14 cellular contexts compared by ENCODE assay signal in genomic region chr3:27724459-27725197, GRCh38. TPM values are rescaled to one million over a fixed set of nuclear protein-coding genes. Genes with fewer than 3 reads are reported as not detected.
A peak's percentile ranks its signal among the peaks of the same experiment; 100 is the strongest.
DNase-seq lines count a peak whose midpoint lies in the region; ATAC-seq and TF ChIP-seq lines count a peak whose summit lies in the region.
"Had no signal": no experiment of that assay in that cellular context is flagged by ENCODE, and none has a peak within 500 bp of the region (broad histone marks: within the 10 kb centered on the region; RNA-seq: fewer than 3 reads in every experiment).

No MANE protein-coding gene starts in this region.

- H4K5ac ChIP-seq in H9 (ENCODE audit: insufficient read length, low read depth, low read length), result no peak overlapping the region

- no peak overlapping the region for H3K27ac ChIP-seq in H9 (ENCODE audit: insufficient read length, low read depth, low read length)
- H3K27ac ChIP-seq in OCI-LY7 (ENCODE audit: low read depth, low read length, poor library complexity, severe bottlenecking), result no peak overlapping the region
- H3K27ac ChIP-seq: epithelial cell of prostate, KMS-11 had no signal

- H3K4ac ChIP-seq in H9 (ENCODE audit: low read depth, low read length), result no peak overlapping the region

- H4K20me1 ChIP-seq in H9 (ENCODE audit: control insufficient read depth, insufficient read depth, insufficient read length) (no peaks in the 10 kb centered on the region), OCI-LY7 (ENCODE audit: insufficient read depth, low read length) (no peaks in the 10 kb centered on the region)

- no peak overlapping the region for H2BK15ac ChIP-seq in H9 (ENCODE audit: low read depth, low read length)

- H3K9me2 ChIP-seq in OCI-LY7 (ENCODE audit: insufficient read depth, low read length), result no peaks in the 10 kb centered on the region

- H3K4me3 ChIP-seq in OCI-LY7 (ENCODE audit: low read depth, low read length, poor library complexity, severe bottlenecking), result no peak overlapping the region

- DNase-seq in T-helper 1 cell (no peak), H9 (no peak), OCI-LY7 (ENCODE audit: low spot score) (no peak), pons (ENCODE audit: low spot score) (no peak)
- DNase-seq in central memory CD8-positive, alpha-beta T cell (ENCODE audit: low spot score in 2 of 2), result no peak
- no peak for DNase-seq in naive thymus-derived CD8-positive, alpha-beta T cell
- DNase-seq: midbrain, NCI-H1105, T1000 had no signal

- no peaks in the 10 kb centered on the region for H3K9me3 Mint-ChIP-seq in T-helper 1 cell treated with Interleukin-12 subunit alpha and Interleukin-12 subunit beta and Interleukin-4 antibody, amounts not matched to agents 30 μg/mL and 1 μg/mL, for 36 hours
- H3K9me3 Mint-ChIP-seq in H9, result peaks cover 0 to 21% of the 10 kb centered on the region in 2 experiments; a peak in 1 of 5 replicates
- H3K9me3 Mint-ChIP-seq in central memory CD8-positive, alpha-beta T cell, result no peaks in the 10 kb centered on the region
- H3K9me3 Mint-ChIP-seq in naive thymus-derived CD8-positive, alpha-beta T cell, result peaks cover 0 to 3% (median 0%) of the 10 kb centered on the region in 9 donors

- peaks cover 5% of the 10 kb centered on the region; the same call in 1 of the 2 replicates for H3K4me1 ChIP-seq in H9 (ENCODE audit: insufficient read depth, low read length)
- H3K4me1 ChIP-seq in OCI-LY7 (ENCODE audit: insufficient read depth, low read length, poor library complexity, severe bottlenecking), result no peaks in the 10 kb centered on the region

- peaks cover 18% of the 10 kb centered on the region for H3K23me2 ChIP-seq in H9 (ENCODE audit: insufficient read length, low read depth, low read length, poor library complexity, severe bottlenecking)

- H2AK5ac ChIP-seq in H9 (ENCODE audit: insufficient read length, low read length), result no peak overlapping the region

- H3K27me3 Mint-ChIP-seq in T-helper 1 cell treated with Interleukin-12 subunit alpha and Interleukin-12 subunit beta and Interleukin-4 antibody, amounts not matched to agents 30 μg/mL and 1 μg/mL, for 36 hours (ENCODE audit: low read depth), result peaks cover 87% of the 10 kb centered on the region
- H3K27me3 Mint-ChIP-seq in H9 (ENCODE audit: low read depth), result peaks cover 94% of the 10 kb centered on the region
- peaks cover 53% of the 10 kb centered on the region for H3K27me3 Mint-ChIP-seq in central memory CD8-positive, alpha-beta T cell
- peaks cover 50 to 74% (median 71%) of the 10 kb centered on the region in 5 donors for H3K27me3 Mint-ChIP-seq in naive thymus-derived CD8-positive, alpha-beta T cell

- H3T11ph ChIP-seq in H9 (ENCODE audit: low read length), result no peak overlapping the region

- H3K4me3 Mint-ChIP-seq in T-helper 1 cell treated with Interleukin-12 subunit alpha and Interleukin-12 subunit beta and Interleukin-4 antibody, amounts not matched to agents 30 μg/mL and 1 μg/mL, for 36 hours, result peak overlapping the region; percentile 84
- H3K4me3 Mint-ChIP-seq in H9, result peak overlapping the region in 1 of 2 experiments; percentile 88; a peak in 3 of 5 replicates
- peak overlapping the region; percentile 98 for H3K4me3 Mint-ChIP-seq in central memory CD8-positive, alpha-beta T cell
- peak overlapping the region in 9 of 10 donors; percentile 84 to 93 (median 91) for H3K4me3 Mint-ChIP-seq in naive thymus-derived CD8-positive, alpha-beta T cell

- WGBS in H9 (ENCODE audit: extremely low coverage, insufficient read length, low lambda C conversion rate), result no CpG with 5 or more reads among the region's 30 CpGs

- no peaks in the 10 kb centered on the region for H3K9me3 ChIP-seq in H9 (ENCODE audit: control insufficient read depth, low read depth, low read length)
- H3K9me3 ChIP-seq in OCI-LY7 (ENCODE audit: low read length), result no peaks in the 10 kb centered on the region

- H3K9ac ChIP-seq in H9 (ENCODE audit: extremely low read depth, insufficient read length, low read length), result no peak overlapping the region
- H3K9ac ChIP-seq: KMS-11 had no signal

- H4K8ac ChIP-seq in H9 (replicated peaks; ENCODE audit: insufficient read length, low read depth, low read length), result no peak overlapping the region

- H3K79me1 ChIP-seq in H9 (ENCODE audit: insufficient read depth, low read depth, low read length, poor library complexity, severe bottlenecking), result no peaks in the 10 kb centered on the region

- H3K56ac ChIP-seq in H9 (ENCODE audit: insufficient read length, low read depth, low read length), result no peak overlapping the region

- H3K79me2 ChIP-seq in H9 (ENCODE audit: insufficient read depth, low read length) (no peaks in the 10 kb centered on the region), OCI-LY7 (ENCODE audit: insufficient read depth, low read depth, low read length) (no peaks in the 10 kb centered on the region)

- no peak overlapping the region for H4K91ac ChIP-seq in H9 (ENCODE audit: insufficient read length, low read depth, low read length)

- POLR2A ChIA-PET in naive thymus-derived CD8-positive, alpha-beta T cell (lab: Charles Lee), result interaction anchor here (1.5 kb wide), 2 partner anchors 12 to 624 kb away, joined by 5 to 7 read pairs; partner anchors contain the start of genes AZI2 and ZCWPW2
- POLR2A ChIA-PET in OCI-LY7 (lab: Charles Lee), result no interaction called here

- peaks cover 82% of the 10 kb centered on the region for H3K27me3 ChIP-seq in H9 (ENCODE audit: insufficient read depth, low read length)

- no peak overlapping the region for H3K23ac ChIP-seq in H9 (ENCODE audit: insufficient read length, low read depth, low read length)

- H3K14ac ChIP-seq in H9 (ENCODE audit: insufficient read depth, low read length), result no peak overlapping the region

- no peak overlapping the region for H2BK12ac ChIP-seq in H9 (ENCODE audit: insufficient read length, low read depth, low read length)

- TF ChIP-seq CTCF in H9 (conservative IDR thresholded peaks at IDR 0.05), result no peak
- TF ChIP-seq CTCF in OCI-LY7 (conservative IDR thresholded peaks at IDR 0.05; ENCODE audit: low read length), result no peak

- no peak overlapping the region for H2BK5ac ChIP-seq in H9 (ENCODE audit: insufficient read length, low read length)

- CTCF ChIA-PET in OCI-LY7 (lab: Charles Lee; ENCODE audit: unreplicated experiment), result no interaction called here

- H3K36me3 Mint-ChIP-seq in T-helper 1 cell treated with Interleukin-12 subunit alpha and Interleukin-12 subunit beta and Interleukin-4 antibody, amounts not matched to agents 30 μg/mL and 1 μg/mL, for 36 hours (ENCODE audit: low read depth), result peaks cover 14% of the 10 kb centered on the region
- no peaks in the 10 kb centered on the region for H3K36me3 Mint-ChIP-seq in H9 (ENCODE audit: insufficient read depth in 1 of 3, low read depth in 3 of 3)
- peaks cover 35% of the 10 kb centered on the region for H3K36me3 Mint-ChIP-seq in central memory CD8-positive, alpha-beta T cell (ENCODE audit: insufficient read depth)
- peaks cover 0 to 4% (median 0%) of the 10 kb centered on the region in 3 donors for H3K36me3 Mint-ChIP-seq in naive thymus-derived CD8-positive, alpha-beta T cell

- H2AFZ ChIP-seq in H9 (ENCODE audit: low read length) (no peak overlapping the region), OCI-LY7 (ENCODE audit: low read length) (no peak overlapping the region)

- BruUV-seq in OCI-LY7 (replicated peaks; lab: Mats Ljungman, UMichigan), result no TSS peak

- H2BK20ac ChIP-seq in H9 (ENCODE audit: low read depth, low read length, poor library complexity, severe bottlenecking), result no peak overlapping the region

- H3K4me2 ChIP-seq in H9 (ENCODE audit: insufficient read depth, insufficient read length, low read length) (peak overlapping the region; percentile 47), OCI-LY7 (ENCODE audit: low read length) (no peak overlapping the region)
- H3K4me2 ChIP-seq: KMS-11 had no signal

- H2BK120ac ChIP-seq in H9 (ENCODE audit: low read depth, low read length, poor library complexity, severe bottlenecking), result no peak overlapping the region

- intact Hi-C loops in OCI-LY7 (cut with micrococcal nuclease; ENCODE audit: unreplicated experiment), result no loop called here

- H3K4me1 Mint-ChIP-seq in T-helper 1 cell treated with Interleukin-12 subunit alpha and Interleukin-12 subunit beta and Interleukin-4 antibody, amounts not matched to agents 30 μg/mL and 1 μg/mL, for 36 hours (ENCODE audit: low read depth), result peaks cover 46% of the 10 kb centered on the region
- peaks cover 55 to 65% of the 10 kb centered on the region in 2 experiments for H3K4me1 Mint-ChIP-seq in H9
- H3K4me1 Mint-ChIP-seq in central memory CD8-positive, alpha-beta T cell, result peaks cover 44% of the 10 kb centered on the region
- H3K4me1 Mint-ChIP-seq in naive thymus-derived CD8-positive, alpha-beta T cell, result peaks cover 25 to 62% (median 52%) of the 10 kb centered on the region in 4 donors

- no peaks in the 10 kb centered on the region for H3K36me3 ChIP-seq in OCI-LY7 (ENCODE audit: insufficient read depth, low read length)

- ATAC-seq in central memory CD8-positive, alpha-beta T cell (replicated peaks; ENCODE audit: extremely low read depth, poor library complexity, severe bottlenecking), result no peak
- no peak for ATAC-seq in naive thymus-derived CD8-positive, alpha-beta T cell
- ATAC-seq in HG02623 (IDR thresholded peaks at IDR 0.05; ENCODE audit: unreplicated experiment), result no peak
- ATAC-seq: Right ventricle myocardium inferior had no signal

- H3K27ac Mint-ChIP-seq in T-helper 1 cell treated with Interleukin-12 subunit alpha and Interleukin-12 subunit beta and Interleukin-4 antibody, amounts not matched to agents 30 μg/mL and 1 μg/mL, for 36 hours, result peak overlapping the region; percentile 75
- no peak overlapping the region for H3K27ac Mint-ChIP-seq in H9
- peak overlapping the region; percentile 98 for H3K27ac Mint-ChIP-seq in central memory CD8-positive, alpha-beta T cell (ENCODE audit: low read depth)
- H3K27ac Mint-ChIP-seq in naive thymus-derived CD8-positive, alpha-beta T cell, result no peak overlapping the region

- no peak overlapping the region for H3K18ac ChIP-seq in H9 (ENCODE audit: insufficient read length, low read depth, low read length)

RNA-seq across cellular contexts. Expression of gene EOMES, which starts 2.5 kb away (rescaled TPM):
- 1.7 and 2.0 TPM in 2 replicates for total RNA-seq in H9 (2021)
- total RNA-seq in naive thymus-derived CD8-positive, alpha-beta T cell, result 1 to 10 TPM; 4.6 to 6.1 TPM
- polyA plus RNA-seq in naive thymus-derived CD8-positive, alpha-beta T cell, result 100 to 1,000 TPM in 1 of 3 donors, 1 to 10 TPM in 2; 6.2 to 103 (median 8.4) TPM
- not detected in 2 replicates for total RNA-seq in OCI-LY7 (2014; rRNA removed; shearing (Covaris generic))
- total RNA-seq in OCI-LY7 (2022), result not detected in 2 replicates

Comparison
In these comparisons a context has a peak if more than half of its experiments do, and no peak if none do; other contexts are left out.
1. H3K27ac Mint-ChIP-seq: peak in T-helper 1 cell treated with Interleukin-12 subunit alpha and Interleukin-12 subunit beta and Interleukin-4 antibody, amounts not matched to agents 30 μg/mL and 1 μg/mL, for 36 hours (single experiment) and central memory CD8-positive, alpha-beta T cell (single experiment); none in H9 (0 of 3) and naive thymus-derived CD8-positive, alpha-beta T cell (0 of 10).